In the genomic region with DNA sequence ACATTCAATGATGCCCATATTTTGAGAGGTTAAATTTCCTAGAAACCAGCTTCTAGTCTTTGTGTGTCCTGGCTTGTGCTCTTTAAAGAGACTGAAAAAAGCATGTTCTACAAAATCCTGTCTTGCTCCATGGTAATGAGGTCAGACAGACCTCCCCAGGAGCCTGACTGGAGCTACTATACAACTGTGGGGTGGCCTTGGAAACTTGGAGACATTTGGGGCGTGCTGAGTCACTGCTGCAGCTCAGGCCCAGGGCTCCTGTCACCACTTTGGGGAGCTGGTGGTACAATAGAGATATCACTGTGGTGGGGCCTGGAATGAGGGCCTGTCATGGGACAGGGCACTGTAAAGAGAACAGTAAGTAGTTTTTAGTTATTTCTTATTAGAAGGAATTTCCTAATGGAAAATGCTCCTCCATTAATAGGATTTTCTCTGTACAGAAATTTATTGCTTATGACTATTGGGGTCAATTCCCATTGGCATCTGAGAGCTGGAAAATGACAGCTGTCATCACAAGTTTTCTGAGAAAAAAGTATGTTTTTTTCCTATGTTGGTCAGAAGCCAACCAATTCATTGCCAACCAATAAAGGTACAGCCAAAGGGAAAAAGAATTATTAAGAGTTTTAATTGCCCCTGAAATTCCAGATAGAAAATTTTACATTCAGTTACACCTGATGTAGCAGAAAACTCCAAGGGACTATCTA, we compare ENCODE assay signal across 9 cellular contexts.
DNase-seq lines count a peak whose midpoint lies in the region; TF ChIP-seq lines count a peak whose summit lies in the region.
"Had no signal": no experiment of that assay in that cellular context is flagged by ENCODE, and none has a peak within 500 bp of the region (broad histone marks: within the 10 kb centered on the region; RNA-seq: fewer than 3 reads in every experiment).

No MANE protein-coding gene starts in this region.

- no peaks in the 10 kb centered on the region for H3K9me3 ChIP-seq in tibial nerve

- no peak overlapping the region for H3K4me3 Mint-ChIP-seq in chondrocyte (ENCODE audit: unreplicated experiment)
- H3K4me3 Mint-ChIP-seq: activated CD4-positive, alpha-beta T cell treated with anti-CD3 and anti-CD28 coated beads, Interleukin-2, amount 10 ng/mL, durations not matched to agents 7 days and 5 days had no signal

- H3K9ac ChIP-seq in KMS-11 = no peak overlapping the region

- H3K27ac Mint-ChIP-seq in chondrocyte (ENCODE audit: unreplicated experiment) = peak overlapping the region; percentile 95
- H3K27ac Mint-ChIP-seq: activated CD4-positive, alpha-beta T cell treated with anti-CD3 and anti-CD28 coated beads, Interleukin-2, amount 10 ng/mL, durations not matched to agents 7 days and 5 days had no signal

- H3K27me3 Mint-ChIP-seq in chondrocyte (ENCODE audit: low read depth) = no peaks in the 10 kb centered on the region
- H3K27me3 Mint-ChIP-seq: activated CD4-positive, alpha-beta T cell treated with anti-CD3 and anti-CD28 coated beads, Interleukin-2, amount 10 ng/mL, durations not matched to agents 7 days and 5 days had no signal

- H3K36me3 Mint-ChIP-seq in chondrocyte (ENCODE audit: low read depth) = no peaks in the 10 kb centered on the region

- H3K4me2 ChIP-seq in KMS-11 = no peak overlapping the region

- no peak for TF ChIP-seq POLR2A in tibial nerve (IDR thresholded peaks at IDR 0.05)

- H3K27ac ChIP-seq in KMS-11 (no peak overlapping the region), tibial nerve (peak overlapping the region in 3 of 4 donors; percentile 22 to 88 (median 66))

- H3K4me3 ChIP-seq in KMS-11 (IDR thresholded peaks at IDR 0.05; ENCODE audit: insufficient read depth, low read depth, low read length) (no peak overlapping the region), tibial nerve (no peak overlapping the region)

- H4K20me1 ChIP-seq in KMS-11 (ENCODE audit: insufficient read depth) = no peaks in the 10 kb centered on the region

- peaks cover 60% of the 10 kb centered on the region for H3K4me1 Mint-ChIP-seq in chondrocyte (ENCODE audit: low read depth)
- H3K4me1 Mint-ChIP-seq: activated CD4-positive, alpha-beta T cell treated with anti-CD3 and anti-CD28 coated beads, Interleukin-2, amount 10 ng/mL, durations not matched to agents 7 days and 5 days had no signal

- H3K27me3 ChIP-seq in KMS-11 (ENCODE audit: insufficient read depth, low read depth) = no peaks in the 10 kb centered on the region
- H3K27me3 ChIP-seq in tibial nerve = no peaks in the 10 kb centered on the region

- no peaks in the 10 kb centered on the region for H3K9me3 Mint-ChIP-seq in chondrocyte (ENCODE audit: low read depth)
- H3K9me3 Mint-ChIP-seq: activated CD4-positive, alpha-beta T cell treated with anti-CD3 and anti-CD28 coated beads, Interleukin-2, amount 10 ng/mL, durations not matched to agents 7 days and 5 days had no signal

- no peaks in the 10 kb centered on the region for H3K79me2 ChIP-seq in KMS-11 (ENCODE audit: insufficient read depth, low read depth)

- 0 out of 2 replicates have a peak overlapping the region, but pooled peaks have one; percentile 1 for H2AFZ ChIP-seq in KMS-11 (ENCODE audit: low read depth)

- TF ChIP-seq CTCF in KMS-11 (conservative IDR thresholded peaks at IDR 0.05; ENCODE audit: low read depth, low read length) = no peak
- no peak for TF ChIP-seq CTCF in chondrocyte (IDR thresholded peaks at IDR 0.05)
- TF ChIP-seq CTCF in tibial nerve (IDR thresholded peaks at IDR 0.05) = no peak

- H3K36me3 ChIP-seq in KMS-11 (ENCODE audit: insufficient read depth) (no peaks in the 10 kb centered on the region), tibial nerve (no peaks in the 10 kb centered on the region)

- H3K4me1 ChIP-seq in KMS-11 (ENCODE audit: low read depth, poor library complexity, severe bottlenecking) (no peaks in the 10 kb centered on the region), tibial nerve (peaks cover 0 to 31% (median 25%) of the 10 kb centered on the region in 4 donors)

- no peak for TF ChIP-seq EP300 in tibial nerve (IDR thresholded peaks at IDR 0.05)

- 89 to 93% methylated on average over 1 of the region's 1 CpG for WGBS in tibial nerve, 2 donors

- DNase-seq in chondrocyte (ENCODE audit: low spot score) = no peak
- peak; percentile 50 for DNase-seq in kidney glomerular epithelial cell (lab: John Stamatoyannopoulos, UW)
- no peak for DNase-seq in tibial nerve (ENCODE audit: low spot score in 2 of 2)
- DNase-seq in HPDE6-E6E7 (ENCODE audit: extremely low spot score) = no peak
- no peak for DNase-seq in NCI-H2081 treated with DMSO at 0.1 percent for 48 hours (lab: John Stamatoyannopoulos, UW)
- no peak for DNase-seq in CD1c-positive myeloid dendritic cell (ENCODE audit: extremely low spot score)
- DNase-seq: activated CD4-positive, alpha-beta T cell treated with anti-CD3 and anti-CD28 coated beads, Interleukin-2, amount 10 ng/mL, durations not matched to agents 7 days and 5 days; MV-4-11 had no signal
